ENCODE assay signal across 13 cellular contexts in the genomic region with DNA sequence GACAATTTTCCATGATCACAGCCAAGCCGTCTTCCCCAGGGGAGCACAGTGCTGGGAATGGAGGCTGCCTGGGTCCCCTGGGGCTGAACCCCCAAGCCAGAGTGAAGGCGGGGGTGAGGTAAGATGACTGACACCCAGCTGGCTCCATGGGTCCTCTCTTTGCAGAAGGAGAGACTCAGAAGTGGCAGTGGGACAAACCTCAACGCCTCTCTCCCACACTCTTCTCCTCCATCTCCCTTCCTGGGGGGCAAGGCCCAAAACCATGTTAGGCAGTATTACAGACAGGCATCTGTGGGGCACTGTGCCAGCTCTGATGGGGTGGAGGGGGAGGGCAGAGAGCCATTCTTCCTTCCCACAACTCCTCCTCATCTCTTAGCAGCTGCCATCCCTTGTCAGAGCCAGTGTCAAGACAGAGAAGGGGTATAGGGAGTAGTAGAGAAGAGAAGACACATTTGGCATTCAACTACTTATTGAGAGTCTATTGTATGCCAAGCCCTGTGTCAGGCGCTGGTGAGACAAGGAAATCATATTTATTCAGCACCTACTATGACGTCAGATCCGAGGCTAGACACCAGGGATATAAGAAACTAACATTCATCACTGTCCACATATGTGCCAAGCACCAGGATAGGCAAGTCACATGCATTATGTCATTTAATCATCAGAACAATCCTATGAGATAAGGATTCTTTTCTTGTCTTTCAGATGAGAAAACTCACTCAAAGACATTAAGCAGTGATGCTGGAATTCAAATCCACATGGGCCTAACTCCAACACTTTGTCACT. TPM values are rescaled to one million over a fixed set of nuclear protein-coding genes. Genes with fewer than 3 reads are reported as not detected.
DNase-seq lines count a peak whose midpoint lies in the region; ATAC-seq, FAIRE-seq and TF ChIP-seq lines count a peak whose summit lies in the region.
"Had no signal": no experiment of that assay in that cellular context is flagged by ENCODE, and none has a peak within 500 bp of the region (broad histone marks: within the 10 kb centered on the region; RNA-seq: fewer than 3 reads in every experiment).

No MANE protein-coding gene starts in this region.

- H3K4me3 ChIP-seq in A549 (no peak overlapping the region), dorsolateral prefrontal cortex (peak overlapping the region in 40 of 59 donors; percentile 9 to 84 (median 74))
- H3K4me3 ChIP-seq: lung had no signal

- no peaks in the 10 kb centered on the region for H3K27me3 ChIP-seq in dorsolateral prefrontal cortex

- H3K4me3 Mint-ChIP-seq in neural crest cell, result peak overlapping the region; percentile 87

- H3K27ac Mint-ChIP-seq in neural crest cell (ENCODE audit: unreplicated experiment), result no peak overlapping the region

- TF ChIP-seq EP300 in A549 (IDR thresholded peaks at IDR 0.05), result no peak

- WGBS in A549 (ENCODE audit: missing lambda C conversion rate), result 58% methylated on average over 6 of the region's 6 CpGs

- POLR2A ChIA-PET in A549 (lab: Yijun Ruan, JAX), result no interaction called here

- ATAC-seq in A549, result no peak

- H3K9me3 Mint-ChIP-seq in neural crest cell, result no peaks in the 10 kb centered on the region

- TF ChIP-seq CTCF in A549 (IDR thresholded peaks at IDR 0.05) (no peak), dorsolateral prefrontal cortex (IDR thresholded peaks at IDR 0.05 in 54 of 56, conservative IDR thresholded peaks at IDR 0.05 in 2 of 56; ENCODE audit: low read depth in 1 of 56, partially characterized antibody in 56 of 56) (no peak), neural crest cell (conservative IDR thresholded peaks at IDR 0.05) (no peak)

- intact Hi-C loops in dorsolateral prefrontal cortex (cut with DNase I), result no loop called here

- DNase-seq in A549 (ENCODE audit: low read depth in 1 of 2, low spot score in 1 of 2) (peak in 1 of 2 experiments; percentile 43), dorsolateral prefrontal cortex (no peak), neural crest cell (ENCODE audit: low read depth, low spot score) (no peak), amniotic stem cell (lab: John Stamatoyannopoulos, UW) (no peak), NCI-H1694 treated with DMSO at 0.1 percent for 48 hours (lab: John Stamatoyannopoulos, UW) (no peak), DMS53 treated with DMSO at 0.1 percent for 48 hours (lab: John Stamatoyannopoulos, UW; ENCODE audit: unreplicated experiment) (no peak)
- DNase-seq: ACHN; activated CD8-positive, alpha-beta memory T cell treated with anti-CD3 and anti-CD28 coated beads, Interleukin-2, amount 50 U/mL, for 48 hours; hippocampal formation; NCI-H1092 treated with DMSO at 0.1 percent for 48 hours; NCI-H510A treated with DMSO at 0.1 percent for 48 hours had no signal

- H3K27ac ChIP-seq in A549 (no peak overlapping the region), dorsolateral prefrontal cortex (peak overlapping the region in 34 of 59 donors; percentile 7 to 85 (median 54))

- no peaks in the 10 kb centered on the region for H3K9me3 ChIP-seq in A549

- CTCF ChIA-PET in A549 (lab: Yijun Ruan, JAX), result interaction anchor here (0.7 kb wide), 1 partner anchor 15 kb away, joined by 4 read pairs; no protein-coding TSS in a partner anchor

- H3K4me1 Mint-ChIP-seq in neural crest cell, result peaks cover 46% of the 10 kb centered on the region

- peaks cover 16% of the 10 kb centered on the region; the same call in 2 of the 3 replicates for H3K4me1 ChIP-seq in A549

- no peak for FAIRE-seq in A549 (lab: Jason Lieb, UNC)
- FAIRE-seq: D721Med had no signal

- H3K4me2 ChIP-seq in A549, result 0 out of 3 replicates have a peak overlapping the region, but pooled peaks have one; percentile 12

- peaks cover 28% of the 10 kb centered on the region for H3K27me3 Mint-ChIP-seq in neural crest cell (ENCODE audit: low read depth)

- TF ChIP-seq RAD21 in A549 (conservative IDR thresholded peaks at IDR 0.05 in 1 of 2, IDR thresholded peaks at IDR 0.05 in 1 of 2), result no peak

- TF ChIP-seq POLR2A in A549 (IDR thresholded peaks at IDR 0.05; ENCODE audit: low read length), result no peak

- H3K36me3 Mint-ChIP-seq in neural crest cell (ENCODE audit: low read depth), result no peaks in the 10 kb centered on the region

TF ChIP-seq in A549, 52 proteins besides CTCF, POLR2A, EP300 and RAD21:
- TF ChIP-seq NPAS2 (CRISPR knock-in tag; IDR thresholded peaks at IDR 0.05; ENCODE audit: borderline replicate concordance) (no peak), ATOH8 (CRISPR knock-in tag; IDR thresholded peaks at IDR 0.05; ENCODE audit: low read depth) (no peak)

RNA-seq across cellular contexts. Expression of gene ITGA7, which starts 3.5 kb away (rescaled TPM):
- polyA plus RNA-seq in A549 (2011; rRNA removed) (1.1 and 1.4 TPM in 2 replicates), A549 (2017; fragmentation: RNase III; extraction: RNeasy Plus Mini Kit Qiagen cat#74134 plus additional on column Dnase treatment) (1.7 to 2.0 TPM (median 1.9 TPM) in 3 replicates)
- 0.66 and 1.2 TPM in 2 replicates for polyA plus RNA-seq in A549 (2012; cell fraction: cytosol; rRNA removed)
- 7.3 and 8.5 TPM in 2 replicates for polyA plus RNA-seq in A549 (2012; cell fraction: nucleus; rRNA removed)
- polyA minus RNA-seq in A549 (2011; rRNA and poly(A)+ RNA removed), result 1.5 and 2.8 TPM in 2 replicates
- total RNA-seq in dorsolateral prefrontal cortex (100 to 1,000 TPM in 38 of 120 experiments, 10 to 100 TPM in 82; 47.1 to 183 (median 85.5) TPM), neural crest cell (57.9 and 63.7 TPM in 2 replicates)

RNA-seq across cellular contexts. Expression of gene BLOC1S1, which starts 11.7 kb away (rescaled TPM):
- 112 and 115 TPM in 2 replicates for polyA plus RNA-seq in A549 (2011; rRNA removed)
- 261 and 312 TPM in 2 replicates for polyA plus RNA-seq in A549 (2012; cell fraction: cytosol; rRNA removed)
- 103 and 115 TPM in 2 replicates for polyA plus RNA-seq in A549 (2012; cell fraction: nucleus; rRNA removed)
- 129 to 138 TPM (median 134 TPM) in 3 replicates for polyA plus RNA-seq in A549 (2017; fragmentation: RNase III; extraction: RNeasy Plus Mini Kit Qiagen cat#74134 plus additional on column Dnase treatment)
- 45.1 and 64.8 TPM in 2 replicates for polyA minus RNA-seq in A549 (2011; rRNA and poly(A)+ RNA removed)
- total RNA-seq in dorsolateral prefrontal cortex, result 100 to 1,000 TPM in 89 of 120 experiments, 10 to 100 TPM in 31; 73.5 to 149 (median 111) TPM
- 105 and 111 TPM in 2 replicates for total RNA-seq in neural crest cell

RNA-seq across cellular contexts. Expression of gene RDH5, which starts 16.0 kb away (rescaled TPM):
- polyA plus RNA-seq in A549 (2011; rRNA removed) (8.1 and 9.1 TPM in 2 replicates), A549 (2017; fragmentation: RNase III; extraction: RNeasy Plus Mini Kit Qiagen cat#74134 plus additional on column Dnase treatment) (3.4 to 5.4 TPM (median 4.1 TPM) in 3 replicates)
- 7.8 and 8.3 TPM in 2 replicates for polyA plus RNA-seq in A549 (2012; cell fraction: cytosol; rRNA removed)
- 28.7 and 33.2 TPM in 2 replicates for polyA plus RNA-seq in A549 (2012; cell fraction: nucleus; rRNA removed)
- 7.1 and 7.8 TPM in 2 replicates for polyA minus RNA-seq in A549 (2011; rRNA and poly(A)+ RNA removed)
- total RNA-seq in dorsolateral prefrontal cortex (10 to 100 TPM in 45 of 120 experiments, 1 to 10 TPM in 75; 3.2 to 19.4 (median 9.0) TPM), neural crest cell (10.4 and 14.2 TPM in 2 replicates)

RNA-seq across cellular contexts. Expression of gene CD63, which starts 24.6 kb away (rescaled TPM):
- polyA plus RNA-seq in A549 (2011; rRNA removed), result 512 and 724 TPM in 2 replicates
- polyA plus RNA-seq in A549 (2012; cell fraction: cytosol; rRNA removed), result 639 and 645 TPM in 2 replicates
- 264 and 317 TPM in 2 replicates for polyA plus RNA-seq in A549 (2012; cell fraction: nucleus; rRNA removed)
- 493 to 547 TPM (median 530 TPM) in 3 replicates for polyA plus RNA-seq in A549 (2017; fragmentation: RNase III; extraction: RNeasy Plus Mini Kit Qiagen cat#74134 plus additional on column Dnase treatment)
- 238 and 252 TPM in 2 replicates for polyA minus RNA-seq in A549 (2011; rRNA and poly(A)+ RNA removed)
- total RNA-seq in dorsolateral prefrontal cortex, result 100 to 1,000 TPM; 216 to 509 (median 301) TPM
- total RNA-seq in neural crest cell, result 535 and 560 TPM in 2 replicates

RNA-seq across cellular contexts. Expression of gene GDF11, which starts 38.8 kb away (rescaled TPM):
- polyA plus RNA-seq in A549 (2011; rRNA removed) (1.2 and 1.4 TPM in 2 replicates), A549 (2017; fragmentation: RNase III; extraction: RNeasy Plus Mini Kit Qiagen cat#74134 plus additional on column Dnase treatment) (2.8 to 3.6 TPM (median 3.1 TPM) in 3 replicates)
- 4.5 and 5.5 TPM in 2 replicates for polyA plus RNA-seq in A549 (2012; cell fraction: cytosol; rRNA removed)
- 3.1 and 4.5 TPM in 2 replicates for polyA plus RNA-seq in A549 (2012; cell fraction: nucleus; rRNA removed)
- polyA minus RNA-seq in A549 (2011; rRNA and poly(A)+ RNA removed), result 3.1 and 3.3 TPM in 2 replicates
- total RNA-seq in dorsolateral prefrontal cortex (10 to 100 TPM; 11.9 to 63.8 (median 21.4) TPM), neural crest cell (66.6 and 67.0 TPM in 2 replicates)

Comparison
In these comparisons a context has a peak if more than half of its experiments do, and no peak if none do; other contexts are left out.
1. H3K27ac ChIP-seq: peak in dorsolateral prefrontal cortex (34 of 59); none in A549 (0 of 2).